ENCODE assay signal across 2 cellular contexts in the genomic region with DNA sequence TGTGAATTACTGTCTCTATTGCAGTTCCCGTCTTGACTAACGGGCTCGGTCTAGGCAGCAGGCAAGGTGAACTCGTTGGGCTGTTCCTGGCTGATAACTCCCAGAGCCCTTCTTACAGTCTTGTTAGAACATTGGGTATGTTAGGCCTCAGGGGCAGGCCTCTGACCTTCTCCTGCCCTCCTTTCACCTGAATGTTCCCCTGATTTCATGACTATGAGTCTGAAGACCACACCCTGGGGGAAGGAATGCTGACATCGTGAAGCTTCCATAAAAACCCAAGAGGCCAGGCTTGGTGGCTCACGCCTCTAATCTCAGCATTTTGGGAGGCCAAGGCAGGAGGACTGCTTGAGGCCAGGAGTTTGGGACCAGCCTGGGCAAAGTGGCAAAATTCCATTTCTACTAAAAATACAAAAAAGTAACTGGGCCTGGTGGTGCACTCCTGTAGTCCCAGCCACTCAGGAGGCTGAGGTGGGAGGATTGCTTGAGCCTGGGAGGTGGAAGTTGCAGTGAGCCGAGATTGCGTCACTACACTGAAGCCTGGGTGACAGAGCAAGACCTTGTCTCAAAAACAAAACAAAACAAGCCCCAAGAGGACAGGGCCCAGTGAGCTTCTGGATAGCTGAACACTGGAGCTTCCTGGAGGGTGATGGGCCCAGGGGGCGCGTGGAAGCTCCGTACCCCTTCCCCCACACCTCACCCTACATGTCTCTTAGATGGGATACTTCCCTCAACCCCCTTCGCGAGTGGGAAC.
TF ChIP-seq lines count a peak whose summit lies in the region.

No MANE protein-coding gene starts in this region.

TF ChIP-seq in A549, 52 proteins besides CTCF, POLR2A, EP300 and RAD21:
- TF ChIP-seq, protein P1, sequence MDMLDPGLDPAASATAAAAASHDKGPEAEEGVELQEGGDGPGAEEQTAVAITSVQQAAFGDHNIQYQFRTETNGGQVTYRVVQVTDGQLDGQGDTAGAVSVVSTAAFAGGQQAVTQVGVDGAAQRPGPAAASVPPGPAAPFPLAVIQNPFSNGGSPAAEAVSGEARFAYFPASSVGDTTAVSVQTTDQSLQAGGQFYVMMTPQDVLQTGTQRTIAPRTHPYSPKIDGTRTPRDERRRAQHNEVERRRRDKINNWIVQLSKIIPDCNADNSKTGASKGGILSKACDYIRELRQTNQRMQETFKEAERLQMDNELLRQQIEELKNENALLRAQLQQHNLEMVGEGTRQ (IDR thresholded peaks at IDR 0.05), result no peak
- TF ChIP-seq CEBPB (IDR thresholded peaks at IDR 0.05), result peak in 1 of 2 experiments; percentile 67; a peak in 1 of 4 replicates

TF ChIP-seq in HEK293, 187 proteins besides CTCF, POLR2A, EP300 and RAD21:
- TF ChIP-seq, protein P2, sequence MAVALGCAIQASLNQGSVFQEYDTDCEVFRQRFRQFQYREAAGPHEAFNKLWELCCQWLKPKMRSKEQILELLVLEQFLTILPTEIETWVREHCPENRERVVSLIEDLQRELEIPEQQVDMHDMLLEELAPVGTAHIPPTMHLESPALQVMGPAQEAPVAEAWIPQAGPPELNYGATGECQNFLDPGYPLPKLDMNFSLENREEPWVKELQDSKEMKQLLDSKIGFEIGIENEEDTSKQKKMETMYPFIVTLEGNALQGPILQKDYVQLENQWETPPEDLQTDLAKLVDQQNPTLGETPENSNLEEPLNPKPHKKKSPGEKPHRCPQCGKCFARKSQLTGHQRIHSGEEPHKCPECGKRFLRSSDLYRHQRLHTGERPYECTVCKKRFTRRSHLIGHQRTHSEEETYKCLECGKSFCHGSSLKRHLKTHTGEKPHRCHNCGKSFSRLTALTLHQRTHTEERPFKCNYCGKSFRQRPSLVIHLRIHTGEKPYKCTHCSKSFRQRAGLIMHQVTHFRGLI (tag by site-specific recombination; IDR thresholded peaks at IDR 0.05), result peak; percentile 60; the same call in 1 of the 2 replicates
- TF ChIP-seq ZBTB7A (tag by site-specific recombination; IDR thresholded peaks at IDR 0.05; ENCODE audit: low read depth), result no peak
- TF ChIP-seq, protein P3, sequence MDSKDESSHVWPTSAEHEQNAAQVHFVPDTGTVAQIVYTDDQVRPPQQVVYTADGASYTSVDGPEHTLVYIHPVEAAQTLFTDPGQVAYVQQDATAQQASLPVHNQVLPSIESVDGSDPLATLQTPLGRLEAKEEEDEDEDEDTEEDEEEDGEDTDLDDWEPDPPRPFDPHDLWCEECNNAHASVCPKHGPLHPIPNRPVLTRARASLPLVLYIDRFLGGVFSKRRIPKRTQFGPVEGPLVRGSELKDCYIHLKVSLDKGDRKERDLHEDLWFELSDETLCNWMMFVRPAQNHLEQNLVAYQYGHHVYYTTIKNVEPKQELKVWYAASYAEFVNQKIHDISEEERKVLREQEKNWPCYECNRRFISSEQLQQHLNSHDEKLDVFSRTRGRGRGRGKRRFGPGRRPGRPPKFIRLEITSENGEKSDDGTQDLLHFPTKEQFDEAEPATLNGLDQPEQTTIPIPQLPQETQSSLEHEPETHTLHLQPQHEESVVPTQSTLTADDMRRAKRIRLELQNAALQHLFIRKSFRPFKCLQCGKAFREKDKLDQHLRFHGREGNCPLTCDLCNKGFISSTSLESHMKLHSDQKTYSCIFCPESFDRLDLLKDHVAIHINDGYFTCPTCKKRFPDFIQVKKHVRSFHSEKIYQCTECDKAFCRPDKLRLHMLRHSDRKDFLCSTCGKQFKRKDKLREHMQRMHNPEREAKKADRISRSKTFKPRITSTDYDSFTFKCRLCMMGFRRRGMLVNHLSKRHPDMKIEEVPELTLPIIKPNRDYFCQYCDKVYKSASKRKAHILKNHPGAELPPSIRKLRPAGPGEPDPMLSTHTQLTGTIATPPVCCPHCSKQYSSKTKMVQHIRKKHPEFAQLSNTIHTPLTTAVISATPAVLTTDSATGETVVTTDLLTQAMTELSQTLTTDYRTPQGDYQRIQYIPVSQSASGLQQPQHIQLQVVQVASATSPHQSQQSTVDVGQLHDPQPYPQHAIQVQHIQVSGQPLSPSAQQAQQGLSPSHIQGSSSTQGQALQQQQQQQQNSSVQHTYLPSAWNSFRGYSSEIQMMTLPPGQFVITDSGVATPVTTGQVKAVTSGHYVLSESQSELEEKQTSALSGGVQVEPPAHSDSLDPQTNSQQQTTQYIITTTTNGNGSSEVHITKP (tag by site-specific recombination; IDR thresholded peaks at IDR 0.05), result 0 out of 2 replicates have a peak, but pooled peaks have one; percentile 4
- TF ChIP-seq ZBTB48 (tag by site-specific recombination; IDR thresholded peaks at IDR 0.05), result peak; percentile 8; the same call in 1 of the 2 replicates
